14 cellular contexts compared by ENCODE assay signal in genomic region chr11:122732342-122733300, GRCh38.
A peak's percentile ranks its signal among the peaks of the same experiment; 100 is the strongest.
DNase-seq lines count a peak whose midpoint lies in the region; TF ChIP-seq lines count a peak whose summit lies in the region.
"Had no signal": no experiment of that assay in that cellular context is flagged by ENCODE, and none has a peak within 500 bp of the region (broad histone marks: within the 10 kb centered on the region; RNA-seq: fewer than 3 reads in every experiment).

No MANE protein-coding gene starts in this region.

- H3K27ac ChIP-seq in ACC112 (ENCODE audit: low read depth, low read length) (peak overlapping the region; percentile 86), HUES48 (ENCODE audit: low read depth, low read length) (peak overlapping the region; percentile 46), mesodermal cell (ENCODE audit: low read depth, low read length, severe bottlenecking) (peak overlapping the region; percentile 69)
- H3K27ac ChIP-seq: esophagus muscularis mucosa had no signal

- H3K27ac Mint-ChIP-seq in dendritic cell treated with granulocyte-macrophage colony-stimulating factor and Interleukin-4, amounts not matched to agents 40 ng/mL and 50 ng/mL, for 4 days, result peak overlapping the region; percentile 25
- H3K27ac Mint-ChIP-seq: activated T-helper 17 cell treated with anti-CD3 and anti-CD28 coated beads, Interleukin-2, amount 50 U/mL, for 72 hours; stimulated activated memory B cell treated with anti-CD40 and anti-IgM and Interleukin-4, amounts not matched to agents 10 μg/mL and 1 μg/mL and 100 μg/mL, for 72 hours had no signal

- peaks cover 44% of the 10 kb centered on the region for H3K79me2 ChIP-seq in ACC112 (ENCODE audit: control insufficient read depth, insufficient read depth, low read length, unreplicated experiment)

- no peak for TF ChIP-seq CTCF in GM10248 (IDR thresholded peaks at IDR 0.05; ENCODE audit: control extremely low read depth, extremely low read depth, low read depth, missing control alignments)

- H3K4me1 Mint-ChIP-seq in dendritic cell treated with granulocyte-macrophage colony-stimulating factor and Interleukin-4, amounts not matched to agents 40 ng/mL and 50 ng/mL, for 4 days (ENCODE audit: low read depth), result peaks cover 38% of the 10 kb centered on the region

- POLR2A ChIA-PET in GM10248 (lab: Yijun Ruan, JAX), result no interaction called here

- H2AFZ ChIP-seq in ACC112 (ENCODE audit: low read length, unreplicated experiment), result no peak overlapping the region

- H3K4me3 ChIP-seq in ACC112 (ENCODE audit: low read depth, low read length), result peak overlapping the region; percentile 1; the same call in 1 of the 2 replicates
- H3K4me3 ChIP-seq in HUES48 (ENCODE audit: low read depth, low read length), result no peak overlapping the region
- no peak overlapping the region for H3K4me3 ChIP-seq in mesodermal cell (ENCODE audit: extremely low read depth, insufficient read depth, low read length, poor library complexity, severe bottlenecking)
- H3K4me3 ChIP-seq: esophagus muscularis mucosa, lung had no signal

- no peaks in the 10 kb centered on the region for H3K27me3 ChIP-seq in ACC112 (ENCODE audit: insufficient read depth, low read length)
- H3K27me3 ChIP-seq in HUES48 (ENCODE audit: control insufficient read depth, insufficient read depth, low read length), result no peaks in the 10 kb centered on the region

- WGBS in mesodermal cell (ENCODE audit: insufficient coverage in 2 of 2), 2 experiments, result 87 to 100% methylated on average over 2 of the region's 8 CpGs

- DNase-seq in GDM1 (lab: John Stamatoyannopoulos, UW) (no peak), GM10248 (ENCODE audit: extremely low spot score) (no peak), NCI-H446 treated with DMSO at 0.1 percent for 48 hours (lab: John Stamatoyannopoulos, UW) (no peak), LoVo (ENCODE audit: low spot score) (no peak)
- DNase-seq: NCI-H510A, T-helper 9 cell had no signal

- H3K36me3 Mint-ChIP-seq in dendritic cell treated with granulocyte-macrophage colony-stimulating factor and Interleukin-4, amounts not matched to agents 40 ng/mL and 50 ng/mL, for 4 days (ENCODE audit: low read depth), result peaks cover 6% of the 10 kb centered on the region
- H3K36me3 Mint-ChIP-seq: stimulated activated memory B cell treated with anti-CD40 and anti-IgM and Interleukin-4, amounts not matched to agents 10 μg/mL and 1 μg/mL and 100 μg/mL, for 72 hours had no signal

- peaks cover 42% of the 10 kb centered on the region for H3K4me1 ChIP-seq in ACC112 (ENCODE audit: control insufficient read depth, insufficient read depth, low read length, unreplicated experiment)
- peaks cover 6% of the 10 kb centered on the region; the same call in 1 of the 2 replicates for H3K4me1 ChIP-seq in HUES48 (ENCODE audit: control insufficient read depth, insufficient read depth, low read length)
- peaks cover 59% of the 10 kb centered on the region for H3K4me1 ChIP-seq in mesodermal cell (ENCODE audit: control insufficient read depth, insufficient read depth, low read length, poor library complexity, severe bottlenecking)

- intact Hi-C loops in dendritic cell treated with granulocyte-macrophage colony-stimulating factor and Interleukin-4, amounts not matched to agents 40 ng/mL and 50 ng/mL, for 4 days (cut with micrococcal nuclease), result no loop called here

- H3K9ac ChIP-seq in HUES48 (ENCODE audit: low read depth, low read length), result no peak overlapping the region

- no peak overlapping the region for H3K4me3 Mint-ChIP-seq in dendritic cell treated with granulocyte-macrophage colony-stimulating factor and Interleukin-4, amounts not matched to agents 40 ng/mL and 50 ng/mL, for 4 days
- H3K4me3 Mint-ChIP-seq: activated T-helper 17 cell treated with anti-CD3 and anti-CD28 coated beads, Interleukin-2, amount 50 U/mL, for 72 hours; stimulated activated memory B cell treated with anti-CD40 and anti-IgM and Interleukin-4, amounts not matched to agents 10 μg/mL and 1 μg/mL and 100 μg/mL, for 72 hours had no signal

- CTCF ChIA-PET in GM10248 (lab: Yijun Ruan, JAX), result interaction anchor here (0.7 to 3.4 kb wide), 6 partner anchors 9 to 32 kb away, joined by 3 to 14 read pairs (median 4); no protein-coding TSS in a partner anchor

- no peaks in the 10 kb centered on the region for H3K9me3 Mint-ChIP-seq in dendritic cell treated with granulocyte-macrophage colony-stimulating factor and Interleukin-4, amounts not matched to agents 40 ng/mL and 50 ng/mL, for 4 days
- H3K9me3 Mint-ChIP-seq: activated T-helper 17 cell treated with anti-CD3 and anti-CD28 coated beads, Interleukin-2, amount 50 U/mL, for 72 hours; stimulated activated memory B cell treated with anti-CD40 and anti-IgM and Interleukin-4, amounts not matched to agents 10 μg/mL and 1 μg/mL and 100 μg/mL, for 72 hours had no signal

- H3K36me3 ChIP-seq in ACC112 (ENCODE audit: insufficient read depth, low read length), result no peaks in the 10 kb centered on the region
- H3K36me3 ChIP-seq in HUES48 (ENCODE audit: control insufficient read depth, insufficient read depth, low read length), result no peaks in the 10 kb centered on the region
- H3K36me3 ChIP-seq in mesodermal cell (ENCODE audit: control insufficient read depth, insufficient read depth, low read length), result peaks cover 7% of the 10 kb centered on the region
- H3K36me3 ChIP-seq: esophagus muscularis mucosa had no signal

- no peaks in the 10 kb centered on the region for H3K27me3 Mint-ChIP-seq in dendritic cell treated with granulocyte-macrophage colony-stimulating factor and Interleukin-4, amounts not matched to agents 40 ng/mL and 50 ng/mL, for 4 days
- H3K27me3 Mint-ChIP-seq: activated T-helper 17 cell treated with anti-CD3 and anti-CD28 coated beads, Interleukin-2, amount 50 U/mL, for 72 hours; stimulated activated memory B cell treated with anti-CD40 and anti-IgM and Interleukin-4, amounts not matched to agents 10 μg/mL and 1 μg/mL and 100 μg/mL, for 72 hours had no signal

- H3K9me3 ChIP-seq in HUES48 (ENCODE audit: control insufficient read depth, insufficient read depth, low read length), result no peaks in the 10 kb centered on the region
- no peaks in the 10 kb centered on the region for H3K9me3 ChIP-seq in mesodermal cell (ENCODE audit: control insufficient read depth, low read length)
- H3K9me3 ChIP-seq: esophagus muscularis mucosa had no signal
